11 cellular contexts compared by ENCODE assay signal in the genomic region with DNA sequence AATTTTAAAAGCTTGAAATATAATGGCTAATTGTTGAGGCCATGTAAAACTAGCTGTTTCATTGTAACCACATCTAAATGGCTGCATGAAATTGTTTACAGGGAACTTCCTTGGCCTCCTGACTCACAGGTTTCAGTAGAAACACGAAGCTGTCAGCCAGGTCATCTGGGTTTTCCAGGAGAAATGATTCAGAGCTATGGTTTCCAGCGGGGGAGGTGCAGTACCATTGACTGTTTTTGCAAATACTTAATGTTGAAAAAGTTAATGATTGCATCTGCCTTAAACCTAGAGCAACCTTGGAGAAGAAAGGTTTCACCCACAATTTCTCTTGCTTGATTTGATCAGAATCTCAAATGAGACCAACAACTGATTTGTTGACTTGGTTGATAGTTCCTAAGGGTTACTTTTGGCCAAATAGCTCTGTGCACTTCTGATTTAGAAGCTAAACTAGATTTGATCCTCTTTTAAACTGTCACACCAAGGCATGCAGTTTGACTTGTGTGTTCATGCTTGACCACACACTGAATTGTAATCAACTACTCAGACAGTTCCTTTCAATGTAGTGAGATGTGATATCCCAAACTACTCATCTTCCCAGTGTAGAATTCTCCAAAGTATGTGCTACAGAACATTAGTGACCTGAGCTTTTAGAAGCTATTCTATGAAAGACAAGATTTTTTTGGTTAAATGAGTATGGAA.
DNase-seq lines count a peak whose midpoint lies in the region; ATAC-seq and TF ChIP-seq lines count a peak whose summit lies in the region.
"Had no signal": no experiment of that assay in that cellular context is flagged by ENCODE, and none has a peak within 500 bp of the region (broad histone marks: within the 10 kb centered on the region; RNA-seq: fewer than 3 reads in every experiment).

No MANE protein-coding gene starts in this region.

- H3K36me3 ChIP-seq in esophagus muscularis mucosa: no peaks in the 10 kb centered on the region

- ATAC-seq in GM21360 (IDR thresholded peaks at IDR 0.05; ENCODE audit: unreplicated experiment) (no peak), GM21576 (IDR thresholded peaks at IDR 0.05; ENCODE audit: unreplicated experiment) (no peak)

- no peaks in the 10 kb centered on the region for H3K27me3 ChIP-seq in esophagus muscularis mucosa

- no peak for TF ChIP-seq CTCF in fibroblast of pulmonary artery (IDR thresholded peaks at IDR 0.05; ENCODE audit: low read length, missing control alignments)
- no peak for TF ChIP-seq CTCF in esophagus muscularis mucosa (IDR thresholded peaks at IDR 0.05)

- H3K9me3 ChIP-seq in esophagus muscularis mucosa: no peaks in the 10 kb centered on the region

- H3K4me1 ChIP-seq in esophagus muscularis mucosa: no peaks in the 10 kb centered on the region

- no peak for TF ChIP-seq EP300 in esophagus muscularis mucosa (IDR thresholded peaks at IDR 0.05)

- TF ChIP-seq POLR2A in esophagus muscularis mucosa (IDR thresholded peaks at IDR 0.05; ENCODE audit: low read depth): no peak

- 44% methylated on average over 2 of the region's 2 CpGs for WGBS in esophagus muscularis mucosa

- DNase-seq in stimulated activated CD4-positive, alpha-beta T cell treated with anti-CD3 and anti-CD28 coated beads, Interleukin-1b, Interleukin-23, amount 100 ng/mL, for 48 hours: peak; percentile 3
- no peak for DNase-seq in stimulated activated CD4-positive, alpha-beta T cell treated with anti-CD3 and anti-CD28 coated beads, Interleukin-4, amount 100 ng/mL, for 4 hours
- peak; percentile 69 for DNase-seq in HS-5 (ENCODE audit: low read depth)
- peak; percentile 7 for DNase-seq in fibroblast of pulmonary artery (ENCODE audit: low read depth)
- no peak for DNase-seq in activated CD8-positive, alpha-beta memory T cell treated with anti-CD3 and anti-CD28 coated beads, Interleukin-2, amount 50 U/mL, for 48 hours
- DNase-seq in esophagus muscularis mucosa (ENCODE audit: extremely low spot score): no peak
- DNase-seq: C1 segment of cervical spinal cord; effector CD4-positive, alpha-beta T cell; NCI-H69 had no signal

- intact Hi-C loops in esophagus muscularis mucosa (cut with DNase I): no loop called here

- no peak overlapping the region for H3K27ac ChIP-seq in esophagus muscularis mucosa (replicated peaks in 1 of 4)

- H3K4me3 ChIP-seq in fibroblast of pulmonary artery (replicated peaks; ENCODE audit: low read depth, low read length) (no peak overlapping the region), esophagus muscularis mucosa (no peak overlapping the region)

Comparison
In these comparisons a context has a peak if more than half of its experiments do, and no peak if none do; other contexts are left out.
1. DNase-seq: peak in stimulated activated CD4-positive, alpha-beta T cell treated with anti-CD3 and anti-CD28 coated beads, Interleukin-1b, Interleukin-23, amount 100 ng/mL, for 48 hours (single experiment), HS-5 (single experiment) and fibroblast of pulmonary artery (single experiment); none in stimulated activated CD4-positive, alpha-beta T cell treated with anti-CD3 and anti-CD28 coated beads, Interleukin-4, amount 100 ng/mL, for 4 hours (0 of 2), activated CD8-positive, alpha-beta memory T cell treated with anti-CD3 and anti-CD28 coated beads, Interleukin-2, amount 50 U/mL, for 48 hours (single experiment) and esophagus muscularis mucosa (single experiment).